Comparison of ENCODE assay signal across 12 cellular contexts in genomic region chr2:63052411-63053234, GRCh38. TPM values are rescaled to one million over a fixed set of nuclear protein-coding genes. Genes with fewer than 3 reads are reported as not detected.
DNase-seq lines count a peak whose midpoint lies in the region; ATAC-seq and TF ChIP-seq lines count a peak whose summit lies in the region.
"Had no signal": no experiment of that assay in that cellular context is flagged by ENCODE, and none has a peak within 500 bp of the region (broad histone marks: within the 10 kb centered on the region; RNA-seq: fewer than 3 reads in every experiment).

No MANE protein-coding gene starts in this region.

- peaks cover 2% of the 10 kb centered on the region for H3K36me3 Mint-ChIP-seq in activated CD8-positive, alpha-beta memory T cell treated with anti-CD3 and anti-CD28 coated beads, Interleukin-2, amount 10 ng/mL, durations not matched to agents 7 days and 5 days
- H3K36me3 Mint-ChIP-seq in WTC11 (no peaks in the 10 kb centered on the region), immature natural killer cell (peaks cover 0 to 5% (median 3%) of the 10 kb centered on the region in 3 donors)
- H3K36me3 Mint-ChIP-seq in stimulated activated naive B cell treated with anti-CD40 and anti-IgM and Interleukin-4, amounts not matched to agents 10 μg/mL and 1 μg/mL and 100 μg/mL, for 72 hours = peaks cover 2 to 14% of the 10 kb centered on the region in 2 donors

- no peaks in the 10 kb centered on the region for H3K9me3 Mint-ChIP-seq in activated CD8-positive, alpha-beta memory T cell treated with anti-CD3 and anti-CD28 coated beads, Interleukin-2, amount 10 ng/mL, durations not matched to agents 7 days and 5 days (ENCODE audit: low read depth)
- H3K9me3 Mint-ChIP-seq in WTC11 (no peaks in the 10 kb centered on the region), immature natural killer cell (peaks cover 0 to 1% (median 0%) of the 10 kb centered on the region in 6 donors)
- H3K9me3 Mint-ChIP-seq in stimulated activated naive B cell treated with anti-CD40 and anti-IgM and Interleukin-4, amounts not matched to agents 10 μg/mL and 1 μg/mL and 100 μg/mL, for 72 hours = no peaks in the 10 kb centered on the region

- H3K27me3 Mint-ChIP-seq in activated CD8-positive, alpha-beta memory T cell treated with anti-CD3 and anti-CD28 coated beads, Interleukin-2, amount 10 ng/mL, durations not matched to agents 7 days and 5 days = peaks cover 90% of the 10 kb centered on the region
- H3K27me3 Mint-ChIP-seq in WTC11 (ENCODE audit: low read depth) (peaks cover 96% of the 10 kb centered on the region), immature natural killer cell (ENCODE audit: low read depth in 3 of 3) (peaks cover 25 to 41% (median 37%) of the 10 kb centered on the region in 3 donors)
- H3K27me3 Mint-ChIP-seq in stimulated activated naive B cell treated with anti-CD40 and anti-IgM and Interleukin-4, amounts not matched to agents 10 μg/mL and 1 μg/mL and 100 μg/mL, for 72 hours = peaks cover 83 to 93% of the 10 kb centered on the region in 2 donors

- H3K4me3 Mint-ChIP-seq in activated CD8-positive, alpha-beta memory T cell treated with anti-CD3 and anti-CD28 coated beads, Interleukin-2, amount 10 ng/mL, durations not matched to agents 7 days and 5 days = no peak overlapping the region
- H3K4me3 Mint-ChIP-seq in WTC11 (peak overlapping the region; percentile 75), immature natural killer cell (peak overlapping the region; percentile 12 to 67 (median 54))
- peak overlapping the region; percentile 64 to 76 for H3K4me3 Mint-ChIP-seq in stimulated activated naive B cell treated with anti-CD40 and anti-IgM and Interleukin-4, amounts not matched to agents 10 μg/mL and 1 μg/mL and 100 μg/mL, for 72 hours

- no peak for TF ChIP-seq CTCF in WTC11 (IDR thresholded peaks at IDR 0.05)

- no peak for ATAC-seq in activated CD8-positive, alpha-beta memory T cell treated with anti-CD3 and anti-CD28 coated beads, Interleukin-2, amount 10 ng/mL, durations not matched to agents 7 days and 5 days
- no peak for ATAC-seq in WTC11
- ATAC-seq in stimulated activated naive B cell treated with anti-CD40 and anti-IgM and Interleukin-4, amounts not matched to agents 10 μg/mL and 1 μg/mL and 100 μg/mL, for 72 hours (replicated peaks) = no peak

- CTCF ChIA-PET in activated CD8-positive, alpha-beta memory T cell treated with anti-CD3 and anti-CD28 coated beads, Interleukin-2, amount 10 ng/mL, durations not matched to agents 7 days and 5 days (lab: Charles Lee) = interaction anchor here (0.5 to 1.0 kb wide), 2 partner anchors 41 to 595 kb away, joined by 3 to 4 read pairs; no protein-coding TSS in a partner anchor
- CTCF ChIA-PET in WTC11 (lab: Charles Lee) = no interaction called here

- POLR2A ChIA-PET in WTC11 (lab: Charles Lee) = interaction anchor here (1.8 kb wide), 1 partner anchor 9 kb away, joined by 5 read pairs; no protein-coding TSS in a partner anchor

- DNase-seq in activated CD8-positive, alpha-beta memory T cell treated with anti-CD3 and anti-CD28 coated beads for 24 hours = peak; percentile 58
- no peak for DNase-seq in activated CD8-positive, alpha-beta memory T cell treated with anti-CD3 and anti-CD28 coated beads, Interleukin-2, amount 10 ng/mL, durations not matched to agents 7 days and 5 days
- DNase-seq in WTC11 (ENCODE audit: low spot score) = peak; percentile 12
- DNase-seq in immature natural killer cell = no peak
- DNase-seq in stimulated activated naive B cell treated with anti-CD40 and anti-IgM and Interleukin-4, amounts not matched to agents 10 μg/mL and 1 μg/mL and 100 μg/mL, for 72 hours = no peak
- DNase-seq in NCI-H1436 treated with DMSO at 0.1 percent for 48 hours (lab: John Stamatoyannopoulos, UW) = no peak
- DNase-seq in NCI-H128 (lab: John Stamatoyannopoulos, UW; ENCODE audit: unreplicated experiment) = no peak
- no peak for DNase-seq in OCI-M2 (lab: John Stamatoyannopoulos, UW; ENCODE audit: unreplicated experiment)
- DNase-seq: hypothalamus, NCI-H2029 treated with DMSO at 0.1 percent for 48 hours, OCI-M1 had no signal

- H3K4me1 Mint-ChIP-seq in activated CD8-positive, alpha-beta memory T cell treated with anti-CD3 and anti-CD28 coated beads, Interleukin-2, amount 10 ng/mL, durations not matched to agents 7 days and 5 days = peaks cover 63% of the 10 kb centered on the region
- H3K4me1 Mint-ChIP-seq in WTC11 (peaks cover 67% of the 10 kb centered on the region), immature natural killer cell (peaks cover 53 to 71% of the 10 kb centered on the region in 2 donors)
- H3K4me1 Mint-ChIP-seq in stimulated activated naive B cell treated with anti-CD40 and anti-IgM and Interleukin-4, amounts not matched to agents 10 μg/mL and 1 μg/mL and 100 μg/mL, for 72 hours = peaks cover 68 to 88% of the 10 kb centered on the region in 2 donors

- no peak overlapping the region for H3K27ac Mint-ChIP-seq in activated CD8-positive, alpha-beta memory T cell treated with anti-CD3 and anti-CD28 coated beads, Interleukin-2, amount 10 ng/mL, durations not matched to agents 7 days and 5 days
- H3K27ac Mint-ChIP-seq in WTC11 (no peak overlapping the region), immature natural killer cell (no peak overlapping the region)
- peak overlapping the region; percentile 80 for H3K27ac Mint-ChIP-seq in stimulated activated naive B cell treated with anti-CD40 and anti-IgM and Interleukin-4, amounts not matched to agents 10 μg/mL and 1 μg/mL and 100 μg/mL, for 72 hours

TF ChIP-seq in WTC11, 78 proteins besides CTCF, POLR2A, EP300 and RAD21:
- no peak for TF ChIP-seq JAZF1 (CRISPR knock-in tag; IDR thresholded peaks at IDR 0.05)
- TF ChIP-seq CBFB (CRISPR knock-in tag; IDR thresholded peaks at IDR 0.05; ENCODE audit: low read depth) = no peak
- TF ChIP-seq ZNF416 (CRISPR knock-in tag; IDR thresholded peaks at IDR 0.05) = no peak
- no peak for TF ChIP-seq IRF2 (CRISPR knock-in tag; IDR thresholded peaks at IDR 0.05; ENCODE audit: borderline replicate concordance, low read depth)

RNA-seq across cellular contexts. Expression of gene OTX1, which starts 2.0 kb away (rescaled TPM):
- total RNA-seq in activated CD8-positive, alpha-beta memory T cell treated with anti-CD3 and anti-CD28 coated beads, Interleukin-2, amount 10 ng/mL, durations not matched to agents 7 days and 5 days = under 1 TPM; 0.26 to 0.58 TPM
- 0.90 to 1.6 TPM (median 1.2 TPM) in 3 replicates for total RNA-seq in WTC11 (2021)
- polyA plus RNA-seq in immature natural killer cell = not detected
- total RNA-seq: thoracic aorta had no signal

Comparison
In these comparisons a context has a peak if more than half of its experiments do, and no peak if none do; other contexts are left out.
1. DNase-seq: peak in activated CD8-positive, alpha-beta memory T cell treated with anti-CD3 and anti-CD28 coated beads for 24 hours (single experiment) and WTC11 (single experiment); none in activated CD8-positive, alpha-beta memory T cell treated with anti-CD3 and anti-CD28 coated beads, Interleukin-2, amount 10 ng/mL, durations not matched to agents 7 days and 5 days (single experiment), immature natural killer cell (0 of 3), stimulated activated naive B cell treated with anti-CD40 and anti-IgM and Interleukin-4, amounts not matched to agents 10 μg/mL and 1 μg/mL and 100 μg/mL, for 72 hours (single experiment), NCI-H1436 treated with DMSO at 0.1 percent for 48 hours (single experiment), NCI-H128 (single experiment) and OCI-M2 (single experiment).